ENCODE assay signal across 1 cellular context in genomic region chr2:137964859-137965459, GRCh38.
TF ChIP-seq lines count a peak whose summit lies in the region.

No MANE protein-coding gene starts in this region.

TF ChIP-seq in SK-N-SH treated with all-trans-retinoic acid at 6 μM for 48 hours, 23 proteins besides CTCF, POLR2A, EP300 and RAD21 (continued from another document):
- TF ChIP-seq TSHZ2 (CRISPR knock-in tag; IDR thresholded peaks at IDR 0.05) (peak; percentile 98), PPARA (CRISPR knock-in tag; IDR thresholded peaks at IDR 0.05; ENCODE audit: borderline replicate concordance) (no peak), GLIS3 (CRISPR knock-in tag; IDR thresholded peaks at IDR 0.05) (peak; percentile 88; the same call in 1 of the 2 replicates), CREB5 (CRISPR knock-in tag; IDR thresholded peaks at IDR 0.05; ENCODE audit: low read depth) (peak; percentile 81), ZC3H10 (CRISPR knock-in tag; IDR thresholded peaks at IDR 0.05) (peak; percentile 92)
